In genomic region chr11:57560146-57560545, GRCh38 we compare ENCODE assay signal across 24 cellular contexts. TPM values are rescaled to one million over a fixed set of nuclear protein-coding genes. Genes with fewer than 3 reads are reported as not detected.
"Had no signal": no experiment of that assay in that cellular context is flagged by ENCODE, and none has a peak within 500 bp of the region (broad histone marks: within the 10 kb centered on the region; RNA-seq: fewer than 3 reads in every experiment).

No MANE protein-coding gene starts in this region.

- H3K9me3 Mint-ChIP-seq: activated naive CD4-positive, alpha-beta T cell treated with anti-CD3 and anti-CD28 coated beads, Interleukin-2, amount 50 U/mL, for 72 hours; brain; nephron had no signal

- DNase-seq: activated CD4-positive, alpha-beta T cell treated with anti-CD3 and anti-CD28 coated beads, Interleukin-2, amount 50 U/mL, for 48 hours; activated CD4-positive, CD25-positive, alpha-beta regulatory T cell treated with anti-CD3 and anti-CD28 coated beads, Interleukin-2, amount 50 U/mL, for 72 hours; activated CD8-positive, alpha-beta memory T cell treated with anti-CD3 and anti-CD28 coated beads, Interleukin-2, amount 10 ng/mL, durations not matched to agents 7 days and 5 days; activated effector memory CD4-positive, alpha-beta T cell treated with Interleukin-2 at 50 U/mL for 16 hours; activated T-cell treated with anti-CD3 and anti-CD28 coated beads, Interleukin-2, amount 50 U/mL, for 1 hour; amygdala; effector CD8-positive, alpha-beta T cell; foreskin melanocyte; head of caudate nucleus; occipital lobe; stimulated activated CD4-positive, alpha-beta T cell treated with anti-CD3 and anti-CD28 coated beads, Interleukin-4, amount 100 ng/mL, for 4 hours; stimulated activated CD8-positive, alpha-beta memory T cell treated with anti-CD3 and anti-CD28 coated beads, Interleukin-4, amount 100 ng/mL, for 48 hours; stomach; T1000; testis had no signal

- H3K4me3 ChIP-seq: right atrium auricular region, stomach, testis had no signal

- H3K4me1 ChIP-seq: testis had no signal

- H3K4me1 Mint-ChIP-seq: nephron had no signal

- ATAC-seq: activated CD8-positive, alpha-beta memory T cell treated with anti-CD3 and anti-CD28 coated beads, Interleukin-2, amount 10 ng/mL, durations not matched to agents 7 days and 5 days; activated naive CD4-positive, alpha-beta T cell treated with anti-CD3 and anti-CD28 coated beads, Interleukin-2, amount 50 U/mL, for 72 hours had no signal

- H3K27me3 Mint-ChIP-seq: activated CD8-positive, alpha-beta memory T cell treated with anti-CD3 and anti-CD28 coated beads, Interleukin-2, amount 10 ng/mL, durations not matched to agents 7 days and 5 days; brain had no signal

- H3K27me3 ChIP-seq: right atrium auricular region, stomach, testis had no signal

- H3K27ac Mint-ChIP-seq: activated CD8-positive, alpha-beta memory T cell treated with anti-CD3 and anti-CD28 coated beads, Interleukin-2, amount 10 ng/mL, durations not matched to agents 7 days and 5 days; brain; nephron had no signal

- H3K9me3 ChIP-seq: right atrium auricular region, stomach, testis had no signal

- H3K27ac ChIP-seq: right atrium auricular region, stomach, testis had no signal

- H3K4me3 Mint-ChIP-seq: activated CD8-positive, alpha-beta memory T cell treated with anti-CD3 and anti-CD28 coated beads, Interleukin-2, amount 10 ng/mL, durations not matched to agents 7 days and 5 days; brain; nephron had no signal

RNA-seq across cellular contexts. Expression of gene SMTNL1, which starts 22.8 kb away (rescaled TPM):
- total RNA-seq: activated CD8-positive, alpha-beta memory T cell treated with anti-CD3 and anti-CD28 coated beads, Interleukin-2, amount 10 ng/mL, durations not matched to agents 7 days and 5 days; activated naive CD4-positive, alpha-beta T cell treated with anti-CD3 and anti-CD28 coated beads, Interleukin-2, amount 50 U/mL, for 72 hours; fibroblast of lung; lower leg skin; mesenteric fat pad; occipital lobe; posterior vena cava; right atrium auricular region; stomach; ureter had no signal

RNA-seq across cellular contexts. Expression of gene SERPING1, which starts 37.3 kb away (rescaled TPM):
- total RNA-seq: activated CD8-positive, alpha-beta memory T cell treated with anti-CD3 and anti-CD28 coated beads, Interleukin-2, amount 10 ng/mL, durations not matched to agents 7 days and 5 days had no signal
